31 cellular contexts compared by ENCODE assay signal in the genomic region with DNA sequence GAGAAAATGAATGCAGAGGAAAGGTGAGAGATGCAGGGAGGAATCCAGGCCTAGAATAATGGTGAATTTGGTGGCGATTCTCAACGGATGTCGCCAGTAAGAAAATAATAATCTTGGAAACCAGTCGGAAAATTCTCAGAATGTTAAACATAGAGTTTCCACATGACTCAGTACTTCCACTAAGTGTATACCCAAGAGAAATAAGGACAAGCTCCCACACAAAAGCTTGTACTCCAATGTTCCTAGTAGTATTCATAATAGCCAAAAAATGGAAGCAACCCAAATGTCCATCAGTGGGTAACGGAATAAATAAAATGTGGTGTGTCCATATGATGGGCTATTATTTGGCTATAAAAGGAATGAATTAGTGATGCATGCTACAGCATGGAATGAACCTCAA. TPM values are rescaled to one million over a fixed set of nuclear protein-coding genes. Genes with fewer than 3 reads are reported as not detected.
"Had no signal": no experiment of that assay in that cellular context is flagged by ENCODE, and none has a peak within 500 bp of the region (broad histone marks: within the 10 kb centered on the region; RNA-seq: fewer than 3 reads in every experiment).

No MANE protein-coding gene starts in this region.

- H3K27ac ChIP-seq: cardiac muscle cell, VCaP had no signal

- H3K27me3 ChIP-seq: cardiac muscle cell had no signal

- DNase-seq: activated B cell treated with CpG ODN at 0.5 μM for 24 hours; activated CD4-positive, alpha-beta memory T cell treated with anti-CD3 and anti-CD28 coated beads, Interleukin-2, amount 10 ng/mL, durations not matched to agents 7 days and 5 days; activated CD4-positive, alpha-beta T cell treated with anti-CD3 and anti-CD28 coated beads for 1 hour; activated CD4-positive, alpha-beta T cell treated with anti-CD3 and anti-CD28 coated beads for 48 hours; activated CD8-positive, alpha-beta memory T cell treated with anti-CD3 and anti-CD28 coated beads for 24 hours; activated CD8-positive, alpha-beta memory T cell treated with anti-CD3 and anti-CD28 coated beads, Interleukin-2, amount 10 ng/mL, durations not matched to agents 7 days and 5 days; activated CD8-positive, alpha-beta memory T cell treated with anti-CD3 and anti-CD28 coated beads, Interleukin-2, amount 50 U/mL, for 48 hours; activated effector memory CD4-positive, alpha-beta T cell treated with Interleukin-2 at 50 U/mL for 16 hours; activated naive CD4-positive, alpha-beta T cell treated with anti-CD3 and anti-CD28 coated beads, Interleukin-2, amount 10 ng/mL, durations not matched to agents 7 days and 5 days; activated naive CD8-positive, alpha-beta T cell treated with anti-CD3 and anti-CD28 coated beads, Interleukin-2, amount 50 U/mL, for 24 hours; activated T-cell treated with anti-CD3 and anti-CD28 coated beads, Interleukin-2, amount 50 U/mL, for 48 hours; anterior cingulate cortex; Kasumi-1; KG1; MG63; NCI-H1048; NCI-H1105 treated with DMSO at 0.1 percent for 48 hours; NCI-H1436; NCI-H1694; NCI-H1930; NCI-H2081 treated with DMSO at 0.1 percent for 48 hours; NCI-H226; NCI-H446 treated with DMSO at 0.1 percent for 48 hours; NCI-H524; SHP77 treated with DMSO at 0.1 percent for 48 hours; T-cell; T-helper 17 cell had no signal

- H3K36me3 ChIP-seq: cardiac muscle cell, MG63 had no signal

- ATAC-seq: activated CD8-positive, alpha-beta memory T cell treated with anti-CD3 and anti-CD28 coated beads, Interleukin-2, amount 10 ng/mL, durations not matched to agents 7 days and 5 days; activated naive CD8-positive, alpha-beta T cell treated with anti-CD3 and anti-CD28 coated beads, Interleukin-2, amount 50 U/mL, for 24 hours; Panc1; SK-N-SH treated with all-trans-retinoic acid at 6 μM for 48 hours; T-cell; T-helper 17 cell had no signal

- H3K4me3 ChIP-seq: cardiac muscle cell, MG63 had no signal

RNA-seq across cellular contexts. Expression of a gene that starts 31.2 kb away (rescaled TPM):
- total RNA-seq: activated B cell treated with CpG ODN at 0.5 μM for 24 hours; activated CD4-positive, alpha-beta memory T cell treated with anti-CD3 and anti-CD28 coated beads, Interleukin-2, amount 10 ng/mL, durations not matched to agents 7 days and 5 days; activated CD8-positive, alpha-beta memory T cell treated with anti-CD3 and anti-CD28 coated beads, Interleukin-2, amount 10 ng/mL, durations not matched to agents 7 days and 5 days had no signal
